29 cellular contexts compared by ENCODE assay signal in the genomic region with DNA sequence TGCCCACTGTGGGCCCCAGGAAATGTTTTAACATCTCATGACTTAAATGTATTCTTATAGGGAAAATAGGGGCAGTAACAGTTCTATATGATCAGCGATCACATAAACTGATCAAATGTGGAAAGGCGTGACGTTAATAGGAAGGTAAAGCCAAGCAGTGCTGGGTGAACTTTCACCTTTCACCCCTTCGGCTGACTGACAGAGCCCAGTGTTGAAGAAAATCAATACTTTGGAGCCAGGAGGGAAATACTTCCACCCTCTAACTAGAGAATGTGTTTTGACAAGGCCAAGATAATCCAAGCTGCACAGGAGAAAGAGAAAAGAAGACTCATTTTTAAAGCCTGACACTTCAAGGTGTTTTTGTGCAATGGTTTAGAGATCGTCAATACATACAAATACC.
"Had no signal": no experiment of that assay in that cellular context is flagged by ENCODE, and none has a peak within 500 bp of the region (broad histone marks: within the 10 kb centered on the region; RNA-seq: fewer than 3 reads in every experiment).

No MANE protein-coding gene starts in this region.

- DNase-seq: naive B cell; naive thymus-derived CD8-positive, alpha-beta T cell; nephron progenitor cell; nucleus accumbens; ovary; psoas muscle; right cardiac atrium; stimulated activated CD4-positive, alpha-beta T cell treated with anti-CD3 and anti-CD28 coated beads, Interleukin-15, amount 100 ng/mL, for 24 hours; stimulated activated CD4-positive, alpha-beta T cell treated with anti-CD3 and anti-CD28 coated beads, Interleukin-2, amount 100 ng/mL, for 24 hours; stimulated activated CD4-positive, alpha-beta T cell treated with anti-CD3 and anti-CD28 coated beads, Interleukin-2, amount 100 ng/mL, for 48 hours; stimulated activated CD4-positive, alpha-beta T cell treated with anti-CD3 and anti-CD28 coated beads, Interleukin-4, amount 100 ng/mL, for 24 hours; stimulated activated naive B cell treated with anti-CD40 and anti-IgM and Interleukin-4, amounts not matched to agents 10 μg/mL and 1 μg/mL and 100 μg/mL, for 72 hours; stimulated activated naive CD4-positive, alpha-beta T cell treated with Interleukin-2 at 50 U/mL for 16 hours; stomach; thyroid gland; trophoblast cell; upper lobe of left lung had no signal

- H3K9ac ChIP-seq: parathyroid adenoma had no signal

- H3K27ac Mint-ChIP-seq: natural killer cell treated with Interleukin-12 subunit alpha and Interleukin-12 subunit beta and Interleukin-15 and Interleukin-18, amount 100 ng/mL, for 72 hours; nephron progenitor cell; stimulated activated effector memory CD8-positive, alpha-beta T cell treated with anti-CD3 and anti-CD28 coated beads, Interleukin-12 subunit alpha, Interleukin-12 subunit beta, amount 100 ng/mL, for 72 hours; stimulated activated naive B cell treated with anti-CD40 and anti-IgM and Interleukin-4, amounts not matched to agents 10 μg/mL and 1 μg/mL and 100 μg/mL, for 72 hours; stimulated activated naive CD8-positive, alpha-beta T cell treated with anti-CD3 and anti-CD28 coated beads, Interleukin-15, Interleukin-2, amounts not matched to agents 100 ng/mL and 50 ng/mL, for 24 hours had no signal

- H3K79me2 ChIP-seq: parathyroid adenoma had no signal

- H3K27ac ChIP-seq: neutrophil, ovary, parathyroid adenoma, psoas muscle, skin epidermis, stomach, thoracic aorta, thyroid gland, tibial nerve, upper lobe of left lung, vagina had no signal

- H3K4me1 Mint-ChIP-seq: naive B cell; naive thymus-derived CD8-positive, alpha-beta T cell; stimulated activated effector memory CD8-positive, alpha-beta T cell treated with anti-CD3 and anti-CD28 coated beads, Interleukin-12 subunit alpha, Interleukin-12 subunit beta, amount 100 ng/mL, for 72 hours; stimulated activated naive B cell treated with anti-CD40 and anti-IgM and Interleukin-4, amounts not matched to agents 10 μg/mL and 1 μg/mL and 100 μg/mL, for 72 hours had no signal

- ATAC-seq: naive thymus-derived CD8-positive, alpha-beta T cell; natural killer cell treated with Interleukin-12 subunit alpha and Interleukin-12 subunit beta and Interleukin-15 and Interleukin-18, amount 100 ng/mL, for 72 hours; psoas muscle; right cardiac atrium; sciatic nerve; stimulated activated effector memory CD8-positive, alpha-beta T cell treated with anti-CD3 and anti-CD28 coated beads, Interleukin-12 subunit alpha, Interleukin-12 subunit beta, amount 100 ng/mL, for 72 hours; stimulated activated naive B cell treated with anti-CD40 and anti-IgM and Interleukin-4, amounts not matched to agents 10 μg/mL and 1 μg/mL and 100 μg/mL, for 72 hours had no signal

- H2AFZ ChIP-seq: parathyroid adenoma had no signal

- H3K4me1 ChIP-seq: parathyroid adenoma, psoas muscle, stomach, thyroid gland, tibial nerve, upper lobe of left lung, vagina had no signal

- H3K27me3 Mint-ChIP-seq: naive thymus-derived CD8-positive, alpha-beta T cell; natural killer cell treated with Interleukin-12 subunit alpha and Interleukin-12 subunit beta and Interleukin-15 and Interleukin-18, amount 100 ng/mL, for 72 hours; stimulated activated naive CD8-positive, alpha-beta T cell treated with anti-CD3 and anti-CD28 coated beads, Interleukin-15, Interleukin-2, amounts not matched to agents 100 ng/mL and 50 ng/mL, for 24 hours had no signal

- H3K4me3 ChIP-seq: ovary, psoas muscle, skin epidermis, stomach, thoracic aorta, thyroid gland, tibial nerve, upper lobe of left lung, vagina had no signal

- H3K9me3 Mint-ChIP-seq: naive B cell; natural killer cell treated with Interleukin-12 subunit alpha and Interleukin-12 subunit beta and Interleukin-15 and Interleukin-18, amount 100 ng/mL, for 72 hours; nephron progenitor cell; neural crest cell; stimulated activated effector memory CD8-positive, alpha-beta T cell treated with anti-CD3 and anti-CD28 coated beads, Interleukin-12 subunit alpha, Interleukin-12 subunit beta, amount 100 ng/mL, for 72 hours; stimulated activated naive B cell treated with anti-CD40 and anti-IgM and Interleukin-4, amounts not matched to agents 10 μg/mL and 1 μg/mL and 100 μg/mL, for 72 hours; stimulated activated naive CD8-positive, alpha-beta T cell treated with anti-CD3 and anti-CD28 coated beads, Interleukin-15, Interleukin-2, amounts not matched to agents 100 ng/mL and 50 ng/mL, for 24 hours had no signal

- FAIRE-seq: urothelium cell line had no signal

- H3K4me3 Mint-ChIP-seq: naive B cell; naive thymus-derived CD8-positive, alpha-beta T cell; natural killer cell treated with Interleukin-12 subunit alpha and Interleukin-12 subunit beta and Interleukin-15 and Interleukin-18, amount 100 ng/mL, for 72 hours; nephron progenitor cell; neural crest cell; stimulated activated effector memory CD8-positive, alpha-beta T cell treated with anti-CD3 and anti-CD28 coated beads, Interleukin-12 subunit alpha, Interleukin-12 subunit beta, amount 100 ng/mL, for 72 hours; stimulated activated naive B cell treated with anti-CD40 and anti-IgM and Interleukin-4, amounts not matched to agents 10 μg/mL and 1 μg/mL and 100 μg/mL, for 72 hours; stimulated activated naive CD8-positive, alpha-beta T cell treated with anti-CD3 and anti-CD28 coated beads, Interleukin-15, Interleukin-2, amounts not matched to agents 100 ng/mL and 50 ng/mL, for 24 hours had no signal

- H3K9me3 ChIP-seq: neutrophil, ovary, psoas muscle, stomach, thoracic aorta, thyroid gland, tibial nerve, upper lobe of left lung, vagina had no signal

- H3K27me3 ChIP-seq: neutrophil, ovary, stomach, thyroid gland, tibial nerve, upper lobe of left lung, vagina had no signal

- H3K36me3 ChIP-seq: ovary had no signal
